ENCODE assay signal across 13 cellular contexts in the genomic region with DNA sequence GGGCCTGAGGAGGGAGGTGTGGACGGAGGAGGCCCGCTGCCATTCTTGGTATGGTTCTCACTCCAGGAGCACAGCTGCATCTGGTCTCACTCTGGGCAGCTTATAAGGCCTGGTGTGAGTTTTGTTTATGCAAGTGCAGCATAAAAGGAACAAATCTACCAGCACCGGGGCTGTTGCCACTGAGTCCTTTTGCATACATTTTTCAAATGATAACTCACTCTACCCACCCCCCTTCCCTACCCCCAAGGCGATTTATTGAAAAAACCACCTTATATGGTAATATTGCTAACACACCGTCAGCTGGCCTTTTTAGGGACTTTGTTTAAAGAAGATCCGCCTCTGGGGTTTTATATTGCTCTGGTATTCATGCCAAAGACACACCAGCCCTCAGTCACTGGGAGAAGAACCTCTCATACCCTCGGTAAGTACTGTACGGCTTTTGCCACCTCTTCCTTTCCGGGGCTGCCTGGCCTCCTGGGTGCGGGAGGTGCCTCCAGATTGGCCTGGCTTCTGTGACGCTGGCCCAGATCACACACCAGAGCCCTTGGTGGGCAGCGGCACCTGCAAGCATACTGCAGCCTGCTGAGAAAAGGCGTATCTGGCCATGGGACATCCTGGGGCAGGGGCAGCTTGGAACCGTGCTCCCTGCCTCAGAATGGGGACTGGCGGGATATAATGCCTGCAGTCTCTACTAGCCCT. TPM values are rescaled to one million over a fixed set of nuclear protein-coding genes. Genes with fewer than 3 reads are reported as not detected.
A peak's percentile ranks its signal among the peaks of the same experiment; 100 is the strongest.
DNase-seq lines count a peak whose midpoint lies in the region; ATAC-seq and TF ChIP-seq lines count a peak whose summit lies in the region.
"Had no signal": no experiment of that assay in that cellular context is flagged by ENCODE, and none has a peak within 500 bp of the region (broad histone marks: within the 10 kb centered on the region; RNA-seq: fewer than 3 reads in every experiment).

Gene ACTG2 (plus strand): TSS at position 378 of the 699 bp plus-strand sequence. CDS start 8,304 bp downstream, outside the sequence.

- H3K27me3 Mint-ChIP-seq in immature natural killer cell (ENCODE audit: low read depth in 3 of 3) = peaks cover 0 to 7% (median 2%) of the 10 kb centered on the region in 3 donors
- H3K27me3 Mint-ChIP-seq: central memory CD8-positive, alpha-beta T cell had no signal

- no peaks in the 10 kb centered on the region for H3K36me3 ChIP-seq in SK-N-MC (ENCODE audit: insufficient read depth, low read length)
- H3K36me3 ChIP-seq in gastroesophageal sphincter = peaks cover 0 to 9% of the 10 kb centered on the region in 2 donors
- peaks cover 13% of the 10 kb centered on the region for H3K36me3 ChIP-seq in rectal smooth muscle tissue (ENCODE audit: control insufficient read depth, insufficient read depth, low read length)

- peak; percentile 93 for TF ChIP-seq POLR2A in gastroesophageal sphincter (IDR thresholded peaks at IDR 0.05)

- H3K36me3 Mint-ChIP-seq in immature natural killer cell = no peaks in the 10 kb centered on the region

- H3K4me1 ChIP-seq in gastroesophageal sphincter (peaks cover 5 to 68% (median 6%) of the 10 kb centered on the region in 3 donors), rectal smooth muscle tissue (ENCODE audit: control insufficient read depth, insufficient read depth, low read length) (peaks cover 21% of the 10 kb centered on the region)

- H3K4me1 Mint-ChIP-seq in immature natural killer cell = peaks cover 24 to 30% of the 10 kb centered on the region in 2 donors

- peak within 1 kb of the TSS in 2 of 6 donors; percentile 34 to 66 for H3K27ac Mint-ChIP-seq in immature natural killer cell

- H3K4me3 Mint-ChIP-seq in immature natural killer cell = no peak within 1 kb of the TSS
- H3K4me3 Mint-ChIP-seq: activated T-cell treated with anti-CD3 and anti-CD28 coated beads, Interleukin-2, amount 50 U/mL, for 72 hours; central memory CD8-positive, alpha-beta T cell had no signal

- H3K9ac ChIP-seq in SK-N-MC (ENCODE audit: insufficient read length) (peak within 1 kb of the TSS; percentile 66), rectal smooth muscle tissue (ENCODE audit: low read length) (peak within 1 kb of the TSS; percentile 88)

- ATAC-seq in gastroesophageal sphincter = peak; percentile 79
- ATAC-seq in GM21381 (IDR thresholded peaks at IDR 0.05; ENCODE audit: unreplicated experiment) = no peak
- ATAC-seq: activated T-cell treated with anti-CD3 and anti-CD28 coated beads, Interleukin-2, amount 50 U/mL, for 72 hours; left ventricle myocardium superior had no signal

- DNase-seq in EH (ENCODE audit: low read depth) (peak; percentile 69), SK-N-MC (ENCODE audit: low read depth, low spot score) (no peak), SW 1271 (lab: John Stamatoyannopoulos, UW) (no peak), immature natural killer cell (no peak), hypothalamus (lab: John Stamatoyannopoulos, UW) (no peak)
- DNase-seq: activated T-cell treated with anti-CD3 and anti-CD28 coated beads, Interleukin-2, amount 50 U/mL, for 72 hours; left ventricle myocardium superior had no signal

- no peak for TF ChIP-seq EP300 in gastroesophageal sphincter (IDR thresholded peaks at IDR 0.05)

- H3K27ac ChIP-seq in SK-N-MC (peak within 1 kb of the TSS; percentile 40), gastroesophageal sphincter (peak within 1 kb of the TSS; percentile 91 to 98 (median 96)), rectal smooth muscle tissue (ENCODE audit: low read depth, low read length) (peak within 1 kb of the TSS; percentile 99)
- H3K27ac ChIP-seq: C4-2B had no signal

- H3K9me3 ChIP-seq in SK-N-MC (ENCODE audit: low read depth, low read length) = no peaks in the 10 kb centered on the region
- no peaks in the 10 kb centered on the region for H3K9me3 ChIP-seq in gastroesophageal sphincter

- 29 to 40% methylated on average over 2 to 12 of the region's 15 CpGs for WGBS in gastroesophageal sphincter (ENCODE audit: low coverage in 1 of 2), 2 donors

- no peak for TF ChIP-seq CTCF in gastroesophageal sphincter (IDR thresholded peaks at IDR 0.05)

- H3K27me3 ChIP-seq in gastroesophageal sphincter (no peaks in the 10 kb centered on the region), rectal smooth muscle tissue (ENCODE audit: control insufficient read depth, insufficient read depth, low read length) (no peaks in the 10 kb centered on the region)

- no peaks in the 10 kb centered on the region for H3K9me3 Mint-ChIP-seq in immature natural killer cell
- H3K9me3 Mint-ChIP-seq: activated T-cell treated with anti-CD3 and anti-CD28 coated beads, Interleukin-2, amount 50 U/mL, for 72 hours; central memory CD8-positive, alpha-beta T cell had no signal

- peak within 1 kb of the TSS; percentile 53 for H3K4me3 ChIP-seq in SK-N-MC
- H3K4me3 ChIP-seq in gastroesophageal sphincter = peak within 1 kb of the TSS; percentile 63 to 72
- H3K4me3 ChIP-seq in rectal smooth muscle tissue (ENCODE audit: low read length) = peak within 1 kb of the TSS; percentile 77

RNA-seq across cellular contexts. Expression of gene ACTG2, which starts in this region (rescaled TPM):
- total RNA-seq in gastroesophageal sphincter = 1,000 to 10,000 TPM; 2,261 to 5,929 (median 3,123) TPM
- polyA plus RNA-seq in immature natural killer cell = not detected
- total RNA-seq: NCI-H460 had no signal

Comparison
In these comparisons a context has a peak if more than half of its experiments do, and no peak if none do; other contexts are left out.
1. H3K27ac ChIP-seq: peak in every context shown above with its lines; median percentile 99 in rectal smooth muscle tissue; 96 in gastroesophageal sphincter; 40 in SK-N-MC.